3 cellular contexts compared by ENCODE assay signal in the genomic region with DNA sequence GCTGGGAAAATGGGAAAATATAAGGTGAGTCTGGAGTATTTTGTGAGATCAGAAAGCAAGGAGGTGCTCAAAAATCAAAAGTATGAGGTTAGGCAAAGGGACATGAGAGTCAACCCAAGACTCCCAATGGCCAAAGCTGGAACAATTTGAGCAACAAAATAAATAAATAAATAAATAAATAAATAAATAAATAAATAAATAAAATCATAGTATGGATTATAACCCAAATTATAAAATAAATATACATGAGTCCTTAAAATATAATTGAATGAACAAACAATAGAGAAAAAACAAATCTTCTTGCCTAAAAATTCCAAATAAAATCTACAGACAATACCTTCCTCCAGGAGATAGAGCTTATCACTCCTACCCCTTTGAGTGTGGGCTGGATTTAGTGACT.
"Had no signal": no experiment of that assay in that cellular context is flagged by ENCODE, and none has a peak within 500 bp of the region (broad histone marks: within the 10 kb centered on the region; RNA-seq: fewer than 3 reads in every experiment).

No MANE protein-coding gene starts in this region.

- DNase-seq: GDM1, GF-D8 had no signal

- H3K4me3 ChIP-seq: GM12878 had no signal
